ENCODE assay signal across 10 cellular contexts in the genomic region with DNA sequence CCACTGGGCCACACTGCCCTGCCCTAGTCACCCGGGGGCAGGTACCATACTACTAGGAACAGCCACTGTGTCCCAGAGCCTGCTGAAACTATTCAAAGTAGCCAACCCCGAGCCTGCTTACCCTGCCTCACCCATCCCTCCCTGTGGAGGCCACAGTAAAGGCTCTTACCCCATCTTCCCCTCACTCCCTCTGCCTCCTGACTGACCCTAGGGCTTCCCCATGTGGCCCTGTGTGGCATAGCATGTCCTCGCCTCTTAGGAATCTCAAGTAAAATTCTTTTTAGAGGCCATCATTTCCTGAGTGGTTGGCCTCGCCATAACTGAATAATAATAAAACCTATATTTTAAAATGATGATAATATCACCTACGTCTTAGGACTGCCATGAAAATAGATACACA.
A peak's percentile ranks its signal among the peaks of the same experiment; 100 is the strongest.
DNase-seq lines count a peak whose midpoint lies in the region; FAIRE-seq and TF ChIP-seq lines count a peak whose summit lies in the region.
"Had no signal": no experiment of that assay in that cellular context is flagged by ENCODE, and none has a peak within 500 bp of the region (broad histone marks: within the 10 kb centered on the region; RNA-seq: fewer than 3 reads in every experiment).

No MANE protein-coding gene starts in this region.

- H3K27ac ChIP-seq in epithelial cell of prostate (no peak overlapping the region), ovary (no peak overlapping the region)

- H3K9me3 ChIP-seq in NT2/D1 (ENCODE audit: insufficient read depth, low read length) (no peaks in the 10 kb centered on the region), ovary (no peaks in the 10 kb centered on the region)

- peaks cover 8% of the 10 kb centered on the region for H3K4me1 ChIP-seq in NT2/D1 (ENCODE audit: insufficient read depth, insufficient read length)
- peaks cover 4% of the 10 kb centered on the region for H3K4me1 ChIP-seq in ovary (ENCODE audit: insufficient read depth)

- WGBS in ovary, 3 donors = 44 to 48% (median 46%) methylated on average over 5 of the region's 5 CpGs

- TF ChIP-seq POLR2A in ovary (IDR thresholded peaks at IDR 0.05) = no peak

- TF ChIP-seq EP300 in ovary (IDR thresholded peaks at IDR 0.05) = no peak

- H3K27ac Mint-ChIP-seq in activated naive CD4-positive, alpha-beta T cell treated with anti-CD3 and anti-CD28 coated beads for 36 hours = no peak overlapping the region
- no peak overlapping the region for H3K27ac Mint-ChIP-seq in activated naive CD8-positive, alpha-beta T cell treated with anti-CD3 and anti-CD28 coated beads for 36 hours

- H3K36me3 Mint-ChIP-seq in activated naive CD4-positive, alpha-beta T cell treated with anti-CD3 and anti-CD28 coated beads for 36 hours (ENCODE audit: low read depth) = no peaks in the 10 kb centered on the region
- H3K36me3 Mint-ChIP-seq in activated naive CD8-positive, alpha-beta T cell treated with anti-CD3 and anti-CD28 coated beads for 36 hours = no peaks in the 10 kb centered on the region

- no peaks in the 10 kb centered on the region for H3K9me3 Mint-ChIP-seq in activated naive CD4-positive, alpha-beta T cell treated with anti-CD3 and anti-CD28 coated beads for 36 hours
- no peaks in the 10 kb centered on the region for H3K9me3 Mint-ChIP-seq in activated naive CD8-positive, alpha-beta T cell treated with anti-CD3 and anti-CD28 coated beads for 36 hours

- no peak for TF ChIP-seq CTCF in ovary (IDR thresholded peaks at IDR 0.05)

- intact Hi-C loops in activated naive CD4-positive, alpha-beta T cell treated with anti-CD3 and anti-CD28 coated beads for 36 hours (cut with micrococcal nuclease) = loop anchor here (5.0 kb wide), 1 partner anchor 287 kb away; no protein-coding TSS in a partner anchor
- intact Hi-C loops in ovary (cut with DNase I) = no loop called here

- FAIRE-seq in urothelium cell line (lab: Jason Lieb, UNC) = no peak

- H3K4me3 ChIP-seq in NT2/D1 (ENCODE audit: insufficient read length, low read depth) = no peak overlapping the region
- no peak overlapping the region for H3K4me3 ChIP-seq in ovary

- H3K4me1 Mint-ChIP-seq in activated naive CD4-positive, alpha-beta T cell treated with anti-CD3 and anti-CD28 coated beads for 36 hours (ENCODE audit: low read depth) = peaks cover 5% of the 10 kb centered on the region
- peaks cover 10% of the 10 kb centered on the region for H3K4me1 Mint-ChIP-seq in activated naive CD8-positive, alpha-beta T cell treated with anti-CD3 and anti-CD28 coated beads for 36 hours

- H3K4me3 Mint-ChIP-seq in activated naive CD4-positive, alpha-beta T cell treated with anti-CD3 and anti-CD28 coated beads for 36 hours = no peak overlapping the region
- no peak overlapping the region for H3K4me3 Mint-ChIP-seq in activated naive CD8-positive, alpha-beta T cell treated with anti-CD3 and anti-CD28 coated beads for 36 hours

- H3K9ac ChIP-seq in NT2/D1 (ENCODE audit: insufficient read length, low read depth) = no peak overlapping the region

- H3K27me3 Mint-ChIP-seq in activated naive CD4-positive, alpha-beta T cell treated with anti-CD3 and anti-CD28 coated beads for 36 hours (ENCODE audit: low read depth) = peaks cover 47% of the 10 kb centered on the region
- H3K27me3 Mint-ChIP-seq in activated naive CD8-positive, alpha-beta T cell treated with anti-CD3 and anti-CD28 coated beads for 36 hours = peaks cover 69% of the 10 kb centered on the region

- DNase-seq in activated naive CD4-positive, alpha-beta T cell treated with anti-CD3 and anti-CD28 coated beads for 36 hours = peak; percentile 24
- DNase-seq in activated naive CD4-positive, alpha-beta T cell treated with Interleukin-2 at 50 U/mL for 16 hours = no peak
- DNase-seq in NT2/D1 (ENCODE audit: low read depth, low spot score) (peak; percentile 80), epithelial cell of prostate (ENCODE audit: low read depth, low spot score) (peak; percentile 5), urothelium cell line (ENCODE audit: low spot score) (peak; percentile 44), ovary (no peak), DMS114 treated with DMSO at 0.1 percent for 48 hours (lab: John Stamatoyannopoulos, UW; ENCODE audit: unreplicated experiment) (no peak)
- DNase-seq in activated naive CD8-positive, alpha-beta T cell treated with anti-CD3 and anti-CD28 coated beads for 36 hours = no peak
- DNase-seq: activated CD4-positive, alpha-beta T cell treated with anti-CD3 and anti-CD28 coated beads, Interleukin-2, amount 50 U/mL, for 1 hour; NCI-H1930 had no signal

- peaks cover 29% of the 10 kb centered on the region for H3K27me3 ChIP-seq in NT2/D1 (ENCODE audit: insufficient read depth, insufficient read length)
- H3K27me3 ChIP-seq in ovary = no peaks in the 10 kb centered on the region

- CTCF ChIA-PET in activated naive CD4-positive, alpha-beta T cell treated with anti-CD3 and anti-CD28 coated beads for 36 hours (lab: Charles Lee) = interaction anchor here (1.5 kb wide), 1 partner anchor 366 kb away, joined by 3 read pairs; no protein-coding TSS in a partner anchor

- H3K36me3 ChIP-seq in NT2/D1 (ENCODE audit: insufficient read depth, insufficient read length, low read length) = no peaks in the 10 kb centered on the region
- H3K36me3 ChIP-seq in ovary = no peaks in the 10 kb centered on the region

Comparison
In these comparisons a context has a peak if more than half of its experiments do, and no peak if none do; other contexts are left out.
1. DNase-seq: peak in activated naive CD4-positive, alpha-beta T cell treated with anti-CD3 and anti-CD28 coated beads for 36 hours (single experiment), NT2/D1 (single experiment), epithelial cell of prostate (single experiment) and urothelium cell line (single experiment); none in activated naive CD4-positive, alpha-beta T cell treated with Interleukin-2 at 50 U/mL for 16 hours (single experiment), ovary (0 of 5), DMS114 treated with DMSO at 0.1 percent for 48 hours (single experiment) and activated naive CD8-positive, alpha-beta T cell treated with anti-CD3 and anti-CD28 coated beads for 36 hours (single experiment).